1 cellular context compared by ENCODE assay signal in the genomic region with DNA sequence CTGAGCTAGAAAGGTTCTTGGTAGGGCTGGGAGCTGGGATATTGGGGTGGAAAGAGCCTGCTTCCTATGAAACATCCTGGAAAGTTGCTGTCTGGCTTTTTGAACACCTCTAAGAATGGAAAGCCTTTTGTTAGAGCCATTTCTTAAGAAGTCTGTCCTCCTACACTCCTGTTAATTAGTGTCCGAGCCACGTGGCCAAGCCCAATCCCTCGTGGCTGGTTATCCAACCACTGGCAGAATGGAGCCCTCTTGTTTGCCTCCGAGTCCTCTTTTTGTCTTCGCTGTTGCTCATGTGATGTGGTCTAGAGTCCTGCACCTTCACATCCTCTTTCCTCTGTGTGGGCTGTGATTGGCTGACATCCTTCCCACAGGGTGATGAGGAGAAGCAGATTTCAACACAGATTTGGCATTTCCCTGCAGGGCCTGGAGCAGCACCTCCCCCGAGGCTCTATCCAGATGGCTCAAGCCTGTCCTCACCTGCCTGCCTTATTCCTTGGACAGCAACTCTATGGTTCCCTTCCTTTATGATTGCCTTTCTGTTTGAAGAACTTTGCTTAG.
TF ChIP-seq lines count a peak whose summit lies in the region.

No MANE protein-coding gene starts in this region.

TF ChIP-seq in GM12878, 131 proteins besides CTCF, POLR2A, EP300 and RAD21:
- TF ChIP-seq BHLHE40 (IDR thresholded peaks at IDR 0.05; ENCODE audit: borderline replicate concordance in 1 of 2, low read depth in 2 of 2, low read length in 1 of 2) (no peak), SPI1 (IDR thresholded peaks at IDR 0.05; ENCODE audit: borderline replicate concordance, insufficient read depth, low read depth, low read length) (peak; percentile 28; the same call in 1 of the 2 replicates)
